ENCODE assay signal across 1 cellular context in genomic region chr16:87391950-87392822, GRCh38.
TF ChIP-seq lines count a peak whose summit lies in the region.

Gene MAP1LC3B (plus strand): TSS chr16:87392336. CDS start chr16:87392428, 92 bp downstream.

TF ChIP-seq in HepG2, 621 proteins besides CTCF, POLR2A, EP300 and RAD21 (continued from another document and continues in another):
- peak; percentile 78; the same call in 1 of the 2 replicates for TF ChIP-seq TOE1 (CRISPR knock-in tag; IDR thresholded peaks at IDR 0.05)
- no peak for TF ChIP-seq ZNF44 (CRISPR knock-in tag; IDR thresholded peaks at IDR 0.05)
- no peak for TF ChIP-seq NR2F1 (CRISPR knock-in tag; IDR thresholded peaks at IDR 0.05)
- peak; percentile 71; the same call in 1 of the 2 replicates for TF ChIP-seq PAXIP1 (CRISPR knock-in tag; conservative IDR thresholded peaks at IDR 0.05)
- peak; percentile 92 for TF ChIP-seq ZHX2 (IDR thresholded peaks at IDR 0.05; ENCODE audit: low read depth)
- peak; percentile 95 for TF ChIP-seq ZHX2 (CRISPR knock-in tag; IDR thresholded peaks at IDR 0.05; ENCODE audit: borderline replicate concordance)
- TF ChIP-seq, protein P1, sequence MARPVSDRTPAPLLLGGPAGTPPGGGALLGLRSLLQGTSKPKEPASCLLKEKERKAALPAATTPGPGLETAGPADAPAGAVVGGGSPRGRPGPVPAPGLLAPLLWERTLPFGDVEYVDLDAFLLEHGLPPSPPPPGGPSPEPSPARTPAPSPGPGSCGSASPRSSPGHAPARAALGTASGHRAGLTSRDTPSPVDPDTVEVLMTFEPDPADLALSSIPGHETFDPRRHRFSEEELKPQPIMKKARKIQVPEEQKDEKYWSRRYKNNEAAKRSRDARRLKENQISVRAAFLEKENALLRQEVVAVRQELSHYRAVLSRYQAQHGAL (CRISPR knock-in tag; IDR thresholded peaks at IDR 0.05; ENCODE audit: not compliant biosample characterization), result peak; percentile 84
- TF ChIP-seq SNRNP70 (IDR thresholded peaks at IDR 0.05; ENCODE audit: low read depth, low read length), result no peak
- peak; percentile 84; the same call in 1 of the 2 replicates for TF ChIP-seq ZNF724P (CRISPR knock-in tag; IDR thresholded peaks at IDR 0.05; ENCODE audit: borderline replicate concordance)
- peak; percentile 97 for TF ChIP-seq ERF (CRISPR knock-in tag; IDR thresholded peaks at IDR 0.05)
- TF ChIP-seq ZNF431 (CRISPR knock-in tag; IDR thresholded peaks at IDR 0.05; ENCODE audit: borderline replicate concordance, low read depth), result no peak
- peak; percentile 82; the same call in 1 of the 2 replicates for TF ChIP-seq THRA (CRISPR knock-in tag; IDR thresholded peaks at IDR 0.05; ENCODE audit: borderline replicate concordance)
- peak; percentile 96 for TF ChIP-seq ZNF235 (CRISPR knock-in tag; IDR thresholded peaks at IDR 0.05; ENCODE audit: borderline replicate concordance)
- peak; percentile 81 for TF ChIP-seq MNT (IDR thresholded peaks at IDR 0.05)
- no peak for TF ChIP-seq ZNF777 (CRISPR knock-in tag; IDR thresholded peaks at IDR 0.05)
- TF ChIP-seq SP1 (IDR thresholded peaks at IDR 0.05), result peak; percentile 67; the same call in 1 of the 2 replicates
- peak; percentile 100 for TF ChIP-seq SP1 (CRISPR knock-in tag; IDR thresholded peaks at IDR 0.05)
- TF ChIP-seq HIC2 (CRISPR knock-in tag; IDR thresholded peaks at IDR 0.05; ENCODE audit: low read depth), result no peak
- TF ChIP-seq, protein P2, sequence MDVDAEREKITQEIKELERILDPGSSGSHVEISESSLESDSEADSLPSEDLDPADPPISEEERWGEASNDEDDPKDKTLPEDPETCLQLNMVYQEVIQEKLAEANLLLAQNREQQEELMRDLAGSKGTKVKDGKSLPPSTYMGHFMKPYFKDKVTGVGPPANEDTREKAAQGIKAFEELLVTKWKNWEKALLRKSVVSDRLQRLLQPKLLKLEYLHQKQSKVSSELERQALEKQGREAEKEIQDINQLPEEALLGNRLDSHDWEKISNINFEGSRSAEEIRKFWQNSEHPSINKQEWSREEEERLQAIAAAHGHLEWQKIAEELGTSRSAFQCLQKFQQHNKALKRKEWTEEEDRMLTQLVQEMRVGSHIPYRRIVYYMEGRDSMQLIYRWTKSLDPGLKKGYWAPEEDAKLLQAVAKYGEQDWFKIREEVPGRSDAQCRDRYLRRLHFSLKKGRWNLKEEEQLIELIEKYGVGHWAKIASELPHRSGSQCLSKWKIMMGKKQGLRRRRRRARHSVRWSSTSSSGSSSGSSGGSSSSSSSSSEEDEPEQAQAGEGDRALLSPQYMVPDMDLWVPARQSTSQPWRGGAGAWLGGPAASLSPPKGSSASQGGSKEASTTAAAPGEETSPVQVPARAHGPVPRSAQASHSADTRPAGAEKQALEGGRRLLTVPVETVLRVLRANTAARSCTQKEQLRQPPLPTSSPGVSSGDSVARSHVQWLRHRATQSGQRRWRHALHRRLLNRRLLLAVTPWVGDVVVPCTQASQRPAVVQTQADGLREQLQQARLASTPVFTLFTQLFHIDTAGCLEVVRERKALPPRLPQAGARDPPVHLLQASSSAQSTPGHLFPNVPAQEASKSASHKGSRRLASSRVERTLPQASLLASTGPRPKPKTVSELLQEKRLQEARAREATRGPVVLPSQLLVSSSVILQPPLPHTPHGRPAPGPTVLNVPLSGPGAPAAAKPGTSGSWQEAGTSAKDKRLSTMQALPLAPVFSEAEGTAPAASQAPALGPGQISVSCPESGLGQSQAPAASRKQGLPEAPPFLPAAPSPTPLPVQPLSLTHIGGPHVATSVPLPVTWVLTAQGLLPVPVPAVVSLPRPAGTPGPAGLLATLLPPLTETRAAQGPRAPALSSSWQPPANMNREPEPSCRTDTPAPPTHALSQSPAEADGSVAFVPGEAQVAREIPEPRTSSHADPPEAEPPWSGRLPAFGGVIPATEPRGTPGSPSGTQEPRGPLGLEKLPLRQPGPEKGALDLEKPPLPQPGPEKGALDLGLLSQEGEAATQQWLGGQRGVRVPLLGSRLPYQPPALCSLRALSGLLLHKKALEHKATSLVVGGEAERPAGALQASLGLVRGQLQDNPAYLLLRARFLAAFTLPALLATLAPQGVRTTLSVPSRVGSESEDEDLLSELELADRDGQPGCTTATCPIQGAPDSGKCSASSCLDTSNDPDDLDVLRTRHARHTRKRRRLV (CRISPR knock-in tag; IDR thresholded peaks at IDR 0.05), result no peak
- TF ChIP-seq KLF12 (CRISPR knock-in tag; IDR thresholded peaks at IDR 0.05; ENCODE audit: borderline replicate concordance), result peak; percentile 80
- TF ChIP-seq ZNF484 (CRISPR knock-in tag; IDR thresholded peaks at IDR 0.05; ENCODE audit: borderline replicate concordance, low read depth), result no peak; the same call in 1 of the 2 replicates
- 0 out of 2 replicates have a peak, but pooled peaks have one; percentile 73 for TF ChIP-seq SATB2 (CRISPR knock-in tag; IDR thresholded peaks at IDR 0.05)
- TF ChIP-seq ZNF569 (CRISPR knock-in tag; IDR thresholded peaks at IDR 0.05; ENCODE audit: borderline replicate concordance), result no peak
- TF ChIP-seq ZNF546 (CRISPR knock-in tag; conservative IDR thresholded peaks at IDR 0.05), result no peak
- no peak for TF ChIP-seq HMG20A (CRISPR knock-in tag; IDR thresholded peaks at IDR 0.05; ENCODE audit: borderline replicate concordance)
- no peak for TF ChIP-seq FOXO4 (CRISPR knock-in tag; conservative IDR thresholded peaks at IDR 0.05)
- TF ChIP-seq THYN1 (CRISPR knock-in tag; IDR thresholded peaks at IDR 0.05; ENCODE audit: borderline replicate concordance, low read depth), result no peak
- TF ChIP-seq TFDP2 (CRISPR knock-in tag; IDR thresholded peaks at IDR 0.05), result peak; percentile 67; the same call in 1 of the 2 replicates
- TF ChIP-seq KAT2B (IDR thresholded peaks at IDR 0.05; ENCODE audit: borderline replicate concordance, low read depth, low read length), result no peak
- no peak for TF ChIP-seq ZNF180 (CRISPR knock-in tag; IDR thresholded peaks at IDR 0.05; ENCODE audit: borderline replicate concordance, low read depth)
- TF ChIP-seq CENPT (CRISPR knock-in tag; IDR thresholded peaks at IDR 0.05; ENCODE audit: low read depth), result peak; percentile 44
- 0 out of 2 replicates have a peak, but pooled peaks have one; percentile 4 for TF ChIP-seq ZFAT (CRISPR knock-in tag; conservative IDR thresholded peaks at IDR 0.05)
- no peak for TF ChIP-seq PLRG1 (conservative IDR thresholded peaks at IDR 0.05)
